8 cellular contexts compared by ENCODE assay signal in genomic region chr7:8125680-8126444, GRCh38.
DNase-seq lines count a peak whose midpoint lies in the region; ATAC-seq, FAIRE-seq and TF ChIP-seq lines count a peak whose summit lies in the region.

No MANE protein-coding gene starts in this region.

- intact Hi-C loops in GM12878 (cut with micrococcal nuclease; ENCODE audit: unreplicated experiment) = loop anchor here (1.0 kb wide), 3 partner anchors 8 to 64 kb away; no protein-coding TSS in a partner anchor

- no peaks in the 10 kb centered on the region for H3K27me3 ChIP-seq in GM12878 (replicated peaks in 1 of 2; ENCODE audit: control insufficient read depth in 2 of 2, insufficient read depth in 2 of 2, low read length in 1 of 2)

- H3K4me1 ChIP-seq in GM12878 (ENCODE audit: control insufficient read depth, insufficient read depth, low read length) = peaks cover 68% of the 10 kb centered on the region

- H3K4me3 ChIP-seq in GM12878 = no peak overlapping the region; the same call in 1 of the 2 replicates

- TF ChIP-seq CTCF in GM12878 (IDR thresholded peaks at IDR 0.05 in 2 of 3, conservative IDR thresholded peaks at IDR 0.05 in 1 of 3; ENCODE audit: control insufficient read depth in 2 of 3, extremely low read depth in 1 of 3, insufficient read depth in 1 of 3, low read depth in 3 of 3, low read length in 3 of 3) = no peak

- H3K9me3 ChIP-seq in GM12878 (replicated peaks; ENCODE audit: control insufficient read depth, insufficient read depth, low read length) = no peaks in the 10 kb centered on the region

- CTCF ChIA-PET in GM12878 (lab: Yijun Ruan, JAX) = interaction anchor here (0.6 to 3.3 kb wide), 13 partner anchors 8 to 422 kb away, joined by 3 to 16 read pairs (median 4); no protein-coding TSS in a partner anchor

- TF ChIP-seq POLR2A in GM12878 (IDR thresholded peaks at IDR 0.05; ENCODE audit: low read depth, low read length) = peak; percentile 74

- peak overlapping the region; percentile 54 for H3K9ac ChIP-seq in GM12878 (ENCODE audit: control insufficient read depth, insufficient read depth, low read length)

- ATAC-seq in GM19035 (IDR thresholded peaks at IDR 0.05; ENCODE audit: unreplicated experiment) (peak; percentile 65), HG03066 (IDR thresholded peaks at IDR 0.05; ENCODE audit: low read depth, unreplicated experiment) (peak; percentile 73), GM12878 (peak; percentile 80)

- WGBS in GM12878 (ENCODE audit: insufficient coverage, insufficient replicate concordance, low lambda C conversion rate, missing lambda C conversion rate) = 1% methylated on average over 8 of the region's 8 CpGs

- DNase-seq in T-helper 9 cell (peak; percentile 64), GM12878 (ENCODE audit: low read depth, low spot score) (peak; percentile 95), H4 (ENCODE audit: low spot score) (no peak), NCI-H1092 (lab: John Stamatoyannopoulos, UW) (no peak), kidney glomerular epithelial cell (lab: John Stamatoyannopoulos, UW) (no peak)
- peak; percentile 63 for DNase-seq in stimulated activated CD4-positive, alpha-beta T cell treated with anti-CD3 and anti-CD28 coated beads, Interleukin-4, amount 100 ng/mL, for 1 hour

- SMC1A ChIA-PET in GM12878 (lab: Charles Lee; ENCODE audit: uncharacterized antibody, unreplicated experiment) = interaction anchor here (0.7 to 3.3 kb wide), 35 partner anchors 8 to 557 kb away, joined by 3 to 62 read pairs (median 5); partner anchors contain the start of genes GLCCI1 and UMAD1

- in situ Hi-C loops in GM12878 (cut with MboI) = loop anchor here (25.0 kb wide), 1 partner anchor 1864 kb away; the partner anchor contains the start of gene CYTH3

- RAD21 ChIA-PET in GM12878 (lab: Charles Lee; ENCODE audit: unreplicated experiment) = interaction anchor here (0.8 to 4.5 kb wide), 28 partner anchors 9 to 445 kb away, joined by 3 to 52 read pairs (median 5); partner anchors contain the start of genes GLCCI1 and RPA3

- peak overlapping the region; percentile 28 for H3K4me2 ChIP-seq in GM12878 (ENCODE audit: control insufficient read depth, insufficient read depth)

- H3K27ac ChIP-seq in GM12878 (ENCODE audit: control insufficient read depth, insufficient read depth) = peak overlapping the region; percentile 90

- H3K79me2 ChIP-seq in GM12878 (ENCODE audit: control insufficient read depth, insufficient read depth, low read length) = 0 out of 2 replicates have a peak, but pooled peaks cover 2% of the 10 kb centered on the region

- no peaks in the 10 kb centered on the region for H3K36me3 ChIP-seq in GM12878 (ENCODE audit: control insufficient read depth in 2 of 2, insufficient read depth in 2 of 2, low read length in 1 of 2)

- peak; percentile 65 for FAIRE-seq in GM12878 (lab: Jason Lieb, UNC)

- BruUV-seq in GM12878 (replicated peaks; lab: Mats Ljungman, UMichigan) = no TSS peak

- H4K20me1 ChIP-seq in GM12878 (ENCODE audit: control insufficient read depth, insufficient read depth) = no peaks in the 10 kb centered on the region

- peak; percentile 66 to 81 for TF ChIP-seq EP300 in GM12878 (IDR thresholded peaks at IDR 0.05; ENCODE audit: borderline replicate concordance in 1 of 2, control insufficient read depth in 1 of 2, low read depth in 2 of 2, low read length in 2 of 2)

- H2AFZ ChIP-seq in GM12878 (ENCODE audit: control insufficient read depth, low read depth, low read length) = peak overlapping the region; percentile 1

- POLR2A ChIA-PET in GM12878 (lab: Charles Lee) = interaction anchor here (0.7 to 14.7 kb wide), 14 partner anchors 7 to 558 kb away, joined by 3 to 133 read pairs (median 4); partner anchors contain the start of gene GLCCI1

- peak; percentile 25 for TF ChIP-seq RAD21 in GM12878 (IDR thresholded peaks at IDR 0.05; ENCODE audit: insufficient read depth, low read depth, low read length)

TF ChIP-seq in GM12878, 131 proteins besides CTCF, POLR2A, EP300 and RAD21 (continues in another document):
- TF ChIP-seq POU2F2 (IDR thresholded peaks at IDR 0.05; ENCODE audit: borderline replicate concordance, low read depth, low read length) (0 out of 3 replicates have a peak, but pooled peaks have one; percentile 50), FOXK2 (IDR thresholded peaks at IDR 0.05) (no peak), E2F8 (IDR thresholded peaks at IDR 0.05; ENCODE audit: low read depth, partially characterized antibody) (no peak), MAX (IDR thresholded peaks at IDR 0.05; ENCODE audit: low read depth, low read length) (peak; percentile 88; the same call in 1 of the 2 replicates), REST (IDR thresholded peaks at IDR 0.05; ENCODE audit: low read depth, low read length) (no peak), TCF12 (IDR thresholded peaks at IDR 0.05; ENCODE audit: low read depth, low read length) (peak; percentile 65; the same call in 1 of the 2 replicates), ZZZ3 (IDR thresholded peaks at IDR 0.05; ENCODE audit: control insufficient read depth, insufficient read length, low read depth) (no peak), RBBP5 (conservative IDR thresholded peaks at IDR 0.05) (no peak), CREB1 (IDR thresholded peaks at IDR 0.05; ENCODE audit: low read depth) (no peak), MXI1 (IDR thresholded peaks at IDR 0.05; ENCODE audit: low read depth, low read length) (no peak), PAX5 (IDR thresholded peaks at IDR 0.05; ENCODE audit: borderline replicate concordance, low read depth, low read length) (peak; percentile 77; the same call in 1 of the 2 replicates), PML (IDR thresholded peaks at IDR 0.05; ENCODE audit: low read length) (no peak), HDGF (IDR thresholded peaks at IDR 0.05) (peak; percentile 30; the same call in 1 of the 2 replicates), CHD1 (IDR thresholded peaks at IDR 0.05; ENCODE audit: low read depth, low read length) (no peak), HDAC2 (IDR thresholded peaks at IDR 0.05) (no peak), ZNF384 (IDR thresholded peaks at IDR 0.05; ENCODE audit: borderline replicate concordance, low read depth, low read length) (no peak), NBN (IDR thresholded peaks at IDR 0.05) (peak; percentile 89), SREBF1 (IDR thresholded peaks at IDR 0.05; ENCODE audit: low read length) (no peak), IKZF2 (IDR thresholded peaks at IDR 0.05) (peak; percentile 96 to 97), TBL1XR1 (IDR thresholded peaks at IDR 0.05; ENCODE audit: low read depth, low read length) (0 out of 2 replicates have a peak, but pooled peaks have one; percentile 17), POLR2AphosphoS2 (IDR thresholded peaks at IDR 0.05; ENCODE audit: low read depth, low read length) (0 out of 2 replicates have a peak, but pooled peaks have one; percentile 30), SPI1 (IDR thresholded peaks at IDR 0.05; ENCODE audit: borderline replicate concordance, insufficient read depth, low read depth, low read length) (peak; percentile 91), FOXM1 (IDR thresholded peaks at IDR 0.05; ENCODE audit: low read depth, low read length) (no peak), LARP7 (IDR thresholded peaks at IDR 0.05) (peak; percentile 85)

Comparison
In these comparisons a context has a peak if more than half of its experiments do, and no peak if none do; other contexts are left out.
1. DNase-seq: peak in T-helper 9 cell (single experiment), GM12878 (single experiment) and stimulated activated CD4-positive, alpha-beta T cell treated with anti-CD3 and anti-CD28 coated beads, Interleukin-4, amount 100 ng/mL, for 1 hour (single experiment); none in H4 (single experiment), NCI-H1092 (single experiment) and kidney glomerular epithelial cell (single experiment).
2. Peak in every context shown above with its lines, with median percentiles within 50 percentile points of each other: ATAC-seq.